Comparison of ENCODE assay signal across 2 cellular contexts in the genomic region with DNA sequence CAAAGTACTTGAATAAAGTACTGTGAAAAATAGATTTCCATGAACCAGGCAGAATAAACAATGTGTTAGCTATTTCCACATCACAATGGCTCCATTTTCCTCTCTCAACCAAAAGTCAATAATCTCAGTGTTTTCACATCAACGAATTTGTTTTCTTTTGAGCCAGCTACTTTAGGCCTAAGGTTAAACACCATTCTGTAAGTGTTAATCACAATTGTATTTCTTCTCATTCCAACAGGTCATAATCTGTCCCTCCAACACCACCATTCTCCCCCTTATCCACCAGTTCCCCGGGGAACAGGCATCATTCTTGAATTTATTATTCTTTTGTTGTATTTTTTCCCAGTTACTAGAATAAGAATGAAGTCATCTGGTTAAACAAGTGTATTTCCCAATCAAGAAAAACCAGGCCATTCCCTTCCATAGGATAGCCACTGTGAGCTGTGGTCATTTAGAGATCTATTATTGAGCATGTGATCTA.
TF ChIP-seq lines count a peak whose summit lies in the region.

No MANE protein-coding gene starts in this region.

TF ChIP-seq in SK-N-SH, 30 proteins besides CTCF, POLR2A, EP300 and RAD21:
- no peak for TF ChIP-seq NRF1 (IDR thresholded peaks at IDR 0.05; ENCODE audit: low read depth, low read length)
- TF ChIP-seq SIN3A (IDR thresholded peaks at IDR 0.05; ENCODE audit: borderline replicate concordance, low read depth, low read length) = no peak
- no peak for TF ChIP-seq NFIC (IDR thresholded peaks at IDR 0.05; ENCODE audit: borderline replicate concordance)

TF ChIP-seq in SK-N-SH treated with all-trans-retinoic acid at 6 μM for 48 hours, 23 proteins besides CTCF, POLR2A, EP300 and RAD21:
- TF ChIP-seq PPARA (CRISPR knock-in tag; IDR thresholded peaks at IDR 0.05; ENCODE audit: borderline replicate concordance) (no peak), RARB (CRISPR knock-in tag; IDR thresholded peaks at IDR 0.05) (no peak), ZNF8 (CRISPR knock-in tag; IDR thresholded peaks at IDR 0.05) (no peak), SNAI2 (CRISPR knock-in tag; IDR thresholded peaks at IDR 0.05) (no peak), ZNF70 (CRISPR knock-in tag; IDR thresholded peaks at IDR 0.05) (no peak), ZNF565 (CRISPR knock-in tag; conservative IDR thresholded peaks at IDR 0.05; ENCODE audit: low read depth) (no peak), ZFP3 (CRISPR knock-in tag; IDR thresholded peaks at IDR 0.05) (no peak), CSDC2 (CRISPR knock-in tag; IDR thresholded peaks at IDR 0.05) (no peak), ZC3H10 (CRISPR knock-in tag; IDR thresholded peaks at IDR 0.05) (no peak), OSR1 (CRISPR knock-in tag; IDR thresholded peaks at IDR 0.05) (no peak)
- TF ChIP-seq, protein P1, sequence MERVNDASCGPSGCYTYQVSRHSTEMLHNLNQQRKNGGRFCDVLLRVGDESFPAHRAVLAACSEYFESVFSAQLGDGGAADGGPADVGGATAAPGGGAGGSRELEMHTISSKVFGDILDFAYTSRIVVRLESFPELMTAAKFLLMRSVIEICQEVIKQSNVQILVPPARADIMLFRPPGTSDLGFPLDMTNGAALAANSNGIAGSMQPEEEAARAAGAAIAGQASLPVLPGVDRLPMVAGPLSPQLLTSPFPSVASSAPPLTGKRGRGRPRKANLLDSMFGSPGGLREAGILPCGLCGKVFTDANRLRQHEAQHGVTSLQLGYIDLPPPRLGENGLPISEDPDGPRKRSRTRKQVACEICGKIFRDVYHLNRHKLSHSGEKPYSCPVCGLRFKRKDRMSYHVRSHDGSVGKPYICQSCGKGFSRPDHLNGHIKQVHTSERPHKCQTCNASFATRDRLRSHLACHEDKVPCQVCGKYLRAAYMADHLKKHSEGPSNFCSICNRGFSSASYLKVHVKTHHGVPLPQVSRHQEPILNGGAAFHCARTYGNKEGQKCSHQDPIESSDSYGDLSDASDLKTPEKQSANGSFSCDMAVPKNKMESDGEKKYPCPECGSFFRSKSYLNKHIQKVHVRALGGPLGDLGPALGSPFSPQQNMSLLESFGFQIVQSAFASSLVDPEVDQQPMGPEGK (CRISPR knock-in tag; IDR thresholded peaks at IDR 0.05; ENCODE audit: borderline replicate concordance) = no peak
- TF ChIP-seq, protein P2, sequence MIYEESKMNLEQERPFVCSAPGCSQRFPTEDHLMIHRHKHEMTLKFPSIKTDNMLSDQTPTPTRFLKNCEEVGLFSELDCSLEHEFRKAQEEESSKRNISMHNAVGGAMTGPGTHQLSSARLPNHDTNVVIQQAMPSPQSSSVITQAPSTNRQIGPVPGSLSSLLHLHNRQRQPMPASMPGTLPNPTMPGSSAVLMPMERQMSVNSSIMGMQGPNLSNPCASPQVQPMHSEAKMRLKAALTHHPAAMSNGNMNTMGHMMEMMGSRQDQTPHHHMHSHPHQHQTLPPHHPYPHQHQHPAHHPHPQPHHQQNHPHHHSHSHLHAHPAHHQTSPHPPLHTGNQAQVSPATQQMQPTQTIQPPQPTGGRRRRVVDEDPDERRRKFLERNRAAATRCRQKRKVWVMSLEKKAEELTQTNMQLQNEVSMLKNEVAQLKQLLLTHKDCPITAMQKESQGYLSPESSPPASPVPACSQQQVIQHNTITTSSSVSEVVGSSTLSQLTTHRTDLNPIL (CRISPR knock-in tag; IDR thresholded peaks at IDR 0.05; ENCODE audit: low read depth) = no peak
TF ChIP-seq in SK-N-SH treated with all-trans-retinoic acid at 6 μM for 48 hours: peak in this region for 0.
